In genomic region chr3:135840436-135840835, GRCh38 we compare ENCODE assay signal across 25 cellular contexts.
"Had no signal": no experiment of that assay in that cellular context is flagged by ENCODE, and none has a peak within 500 bp of the region (broad histone marks: within the 10 kb centered on the region; RNA-seq: fewer than 3 reads in every experiment).

No MANE protein-coding gene starts in this region.

- H3K4me1 ChIP-seq: stomach, suprapubic skin, thyroid gland, tibial artery, tibial nerve, upper lobe of left lung, upper lobe of right lung, uterus, vagina had no signal

- H3K9me3 ChIP-seq: stomach, suprapubic skin, thoracic aorta, thyroid gland, tibial artery, tibial nerve, transverse colon, upper lobe of left lung, upper lobe of right lung, uterus, vagina had no signal

- DNase-seq: stimulated activated CD4-positive, alpha-beta T cell treated with anti-CD3 and anti-CD28 coated beads, Interleukin-2, amount 100 ng/mL, for 48 hours; stimulated activated CD4-positive, alpha-beta T cell treated with anti-CD3 and anti-CD28 coated beads, Interleukin-4, amount 100 ng/mL, for 1 hour; stimulated activated CD4-positive, alpha-beta T cell treated with anti-CD3 and anti-CD28 coated beads, Interleukin-4, amount 100 ng/mL, for 24 hours; stimulated activated CD4-positive, alpha-beta T cell treated with anti-CD3 and anti-CD28 coated beads, Interleukin-4, amount 100 ng/mL, for 4 hours; stimulated activated CD8-positive, alpha-beta memory T cell treated with anti-CD3 and anti-CD28 coated beads, Interleukin-4, amount 100 ng/mL, for 48 hours; stimulated activated naive B cell treated with anti-CD40 and anti-IgM and Interleukin-4, amounts not matched to agents 10 μg/mL and 1 μg/mL and 100 μg/mL, for 72 hours; stimulated activated naive CD4-positive, alpha-beta T cell; stimulated activated naive CD4-positive, alpha-beta T cell treated with Interleukin-2 at 50 U/mL for 16 hours; stimulated activated naive CD8-positive, alpha-beta T cell treated with anti-CD3 and anti-CD28 coated beads, Interleukin-15, amount 100 ng/mL, for 72 hours; stimulated activated naive CD8-positive, alpha-beta T cell treated with anti-CD3 and anti-CD28 coated beads, Interleukin-15, Interleukin-2, amounts not matched to agents 100 U/mL and 50 U/mL, for 24 hours; stomach; substantia nigra; thyroid gland; tibial artery; transverse colon; trophoblast cell; upper lobe of left lung; upper lobe of right lung; uterus had no signal

- H3K36me3 ChIP-seq: stomach, suprapubic skin, thoracic aorta, thyroid gland, tibial artery, tibial nerve, transverse colon, upper lobe of left lung, upper lobe of right lung, uterus, vagina had no signal

- H3K27ac ChIP-seq: stomach, suprapubic skin, thoracic aorta, thyroid gland, tibial artery, tibial nerve, transverse colon, upper lobe of left lung, upper lobe of right lung, uterus, vagina had no signal

- H3K4me3 ChIP-seq: stomach, suprapubic skin, thoracic aorta, thyroid gland, tibial artery, tibial nerve, transverse colon, upper lobe of left lung, upper lobe of right lung, uterus, vagina had no signal

- H3K27me3 ChIP-seq: stomach, suprapubic skin, thyroid gland, tibial artery, tibial nerve, transverse colon, upper lobe of left lung, upper lobe of right lung, uterus, vagina had no signal

- ATAC-seq: stimulated activated effector memory CD8-positive, alpha-beta T cell treated with anti-CD3 and anti-CD28 coated beads, Interleukin-12 subunit alpha, Interleukin-12 subunit beta, amount 100 ng/mL, for 72 hours; stimulated activated memory B cell treated with anti-CD40 and anti-IgM and Interleukin-4, amounts not matched to agents 10 μg/mL and 1 μg/mL and 100 μg/mL, for 72 hours; stimulated activated naive B cell treated with anti-CD40 and anti-IgM and Interleukin-4, amounts not matched to agents 10 μg/mL and 1 μg/mL and 100 μg/mL, for 72 hours; stimulated activated naive CD8-positive, alpha-beta T cell treated with anti-CD3 and anti-CD28 coated beads, Interleukin-15, amount 100 ng/mL, for 72 hours; stimulated activated naive CD8-positive, alpha-beta T cell treated with anti-CD3 and anti-CD28 coated beads, Interleukin-15, Interleukin-2, amounts not matched to agents 100 U/mL and 50 U/mL, for 24 hours; upper lobe of right lung had no signal
